ENCODE assay signal across 1 cellular context in genomic region chr19:32720936-32721250, GRCh38.
TF ChIP-seq lines count a peak whose summit lies in the region.

No MANE protein-coding gene starts in this region.

TF ChIP-seq in HepG2, 621 proteins besides CTCF, POLR2A, EP300 and RAD21:
- TF ChIP-seq, protein P1, sequence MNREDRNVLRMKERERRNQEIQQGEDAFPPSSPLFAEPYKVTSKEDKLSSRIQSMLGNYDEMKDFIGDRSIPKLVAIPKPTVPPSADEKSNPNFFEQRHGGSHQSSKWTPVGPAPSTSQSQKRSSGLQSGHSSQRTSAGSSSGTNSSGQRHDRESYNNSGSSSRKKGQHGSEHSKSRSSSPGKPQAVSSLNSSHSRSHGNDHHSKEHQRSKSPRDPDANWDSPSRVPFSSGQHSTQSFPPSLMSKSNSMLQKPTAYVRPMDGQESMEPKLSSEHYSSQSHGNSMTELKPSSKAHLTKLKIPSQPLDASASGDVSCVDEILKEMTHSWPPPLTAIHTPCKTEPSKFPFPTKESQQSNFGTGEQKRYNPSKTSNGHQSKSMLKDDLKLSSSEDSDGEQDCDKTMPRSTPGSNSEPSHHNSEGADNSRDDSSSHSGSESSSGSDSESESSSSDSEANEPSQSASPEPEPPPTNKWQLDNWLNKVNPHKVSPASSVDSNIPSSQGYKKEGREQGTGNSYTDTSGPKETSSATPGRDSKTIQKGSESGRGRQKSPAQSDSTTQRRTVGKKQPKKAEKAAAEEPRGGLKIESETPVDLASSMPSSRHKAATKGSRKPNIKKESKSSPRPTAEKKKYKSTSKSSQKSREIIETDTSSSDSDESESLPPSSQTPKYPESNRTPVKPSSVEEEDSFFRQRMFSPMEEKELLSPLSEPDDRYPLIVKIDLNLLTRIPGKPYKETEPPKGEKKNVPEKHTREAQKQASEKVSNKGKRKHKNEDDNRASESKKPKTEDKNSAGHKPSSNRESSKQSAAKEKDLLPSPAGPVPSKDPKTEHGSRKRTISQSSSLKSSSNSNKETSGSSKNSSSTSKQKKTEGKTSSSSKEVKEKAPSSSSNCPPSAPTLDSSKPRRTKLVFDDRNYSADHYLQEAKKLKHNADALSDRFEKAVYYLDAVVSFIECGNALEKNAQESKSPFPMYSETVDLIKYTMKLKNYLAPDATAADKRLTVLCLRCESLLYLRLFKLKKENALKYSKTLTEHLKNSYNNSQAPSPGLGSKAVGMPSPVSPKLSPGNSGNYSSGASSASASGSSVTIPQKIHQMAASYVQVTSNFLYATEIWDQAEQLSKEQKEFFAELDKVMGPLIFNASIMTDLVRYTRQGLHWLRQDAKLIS (CRISPR knock-in tag; IDR thresholded peaks at IDR 0.05), result no peak
- TF ChIP-seq FUBP1 (CRISPR knock-in tag; IDR thresholded peaks at IDR 0.05; ENCODE audit: borderline replicate concordance), result no peak
- no peak for TF ChIP-seq PTBP1 (IDR thresholded peaks at IDR 0.05; ENCODE audit: low read depth, low read length, poor library complexity, severe bottlenecking)
- no peak for TF ChIP-seq ZBTB7B (CRISPR knock-in tag; IDR thresholded peaks at IDR 0.05)
- TF ChIP-seq GMEB2 (CRISPR knock-in tag; IDR thresholded peaks at IDR 0.05; ENCODE audit: low read depth), result no peak
- TF ChIP-seq ZNF138 (CRISPR knock-in tag; IDR thresholded peaks at IDR 0.05; ENCODE audit: low read depth), result no peak
- TF ChIP-seq ZNF33A (CRISPR knock-in tag; IDR thresholded peaks at IDR 0.05; ENCODE audit: borderline replicate concordance), result no peak
- TF ChIP-seq, protein P2, sequence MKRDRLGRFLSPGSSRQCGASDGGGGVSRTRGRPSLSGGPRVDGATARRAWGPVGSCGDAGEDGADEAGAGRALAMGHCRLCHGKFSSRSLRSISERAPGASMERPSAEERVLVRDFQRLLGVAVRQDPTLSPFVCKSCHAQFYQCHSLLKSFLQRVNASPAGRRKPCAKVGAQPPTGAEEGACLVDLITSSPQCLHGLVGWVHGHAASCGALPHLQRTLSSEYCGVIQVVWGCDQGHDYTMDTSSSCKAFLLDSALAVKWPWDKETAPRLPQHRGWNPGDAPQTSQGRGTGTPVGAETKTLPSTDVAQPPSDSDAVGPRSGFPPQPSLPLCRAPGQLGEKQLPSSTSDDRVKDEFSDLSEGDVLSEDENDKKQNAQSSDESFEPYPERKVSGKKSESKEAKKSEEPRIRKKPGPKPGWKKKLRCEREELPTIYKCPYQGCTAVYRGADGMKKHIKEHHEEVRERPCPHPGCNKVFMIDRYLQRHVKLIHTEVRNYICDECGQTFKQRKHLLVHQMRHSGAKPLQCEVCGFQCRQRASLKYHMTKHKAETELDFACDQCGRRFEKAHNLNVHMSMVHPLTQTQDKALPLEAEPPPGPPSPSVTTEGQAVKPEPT (CRISPR knock-in tag; IDR thresholded peaks at IDR 0.05; ENCODE audit: low read depth), result no peak
- TF ChIP-seq GPN1 (CRISPR knock-in tag; IDR thresholded peaks at IDR 0.05; ENCODE audit: borderline replicate concordance), result no peak
- no peak for TF ChIP-seq STAT5B (CRISPR knock-in tag; IDR thresholded peaks at IDR 0.05)
- TF ChIP-seq ZNF484 (CRISPR knock-in tag; IDR thresholded peaks at IDR 0.05; ENCODE audit: borderline replicate concordance, low read depth), result no peak
- no peak for TF ChIP-seq ZNF549 (CRISPR knock-in tag; IDR thresholded peaks at IDR 0.05)
- TF ChIP-seq ZNF567 (CRISPR knock-in tag; IDR thresholded peaks at IDR 0.05; ENCODE audit: borderline replicate concordance), result no peak
- no peak for TF ChIP-seq HCFC1 (IDR thresholded peaks at IDR 0.05; ENCODE audit: low read depth, low read length)
- no peak for TF ChIP-seq PRDM15 (CRISPR knock-in tag; IDR thresholded peaks at IDR 0.05)
- no peak for TF ChIP-seq PHF5A (CRISPR knock-in tag; IDR thresholded peaks at IDR 0.05; ENCODE audit: low read depth, unreplicated experiment)
- no peak for TF ChIP-seq GTF2F1 (IDR thresholded peaks at IDR 0.05; ENCODE audit: low read length)
- no peak for TF ChIP-seq CSRNP2 (CRISPR knock-in tag; conservative IDR thresholded peaks at IDR 0.05; ENCODE audit: low read depth)
- no peak for TF ChIP-seq ZNF510 (CRISPR knock-in tag; IDR thresholded peaks at IDR 0.05; ENCODE audit: low read depth)
